ENCODE assay signal across 8 cellular contexts in genomic region chr20:56554869-56555268, GRCh38. TPM values are rescaled to one million over a fixed set of nuclear protein-coding genes. Genes with fewer than 3 reads are reported as not detected.
DNase-seq lines count a peak whose midpoint lies in the region; ATAC-seq and TF ChIP-seq lines count a peak whose summit lies in the region.

No MANE protein-coding gene starts in this region.

- TF ChIP-seq POLR2A in transverse colon (IDR thresholded peaks at IDR 0.05), result no peak

- H3K9me3 Mint-ChIP-seq in progenitor cell of endocrine pancreas (ENCODE audit: low read depth), result no peaks in the 10 kb centered on the region

- H3K4me1 ChIP-seq in hepatocyte (ENCODE audit: insufficient read depth) (no peaks in the 10 kb centered on the region), transverse colon (peaks cover 0 to 4% (median 2%) of the 10 kb centered on the region in 4 donors)

- no peak overlapping the region for H3K27ac Mint-ChIP-seq in progenitor cell of endocrine pancreas

- no peaks in the 10 kb centered on the region for H3K79me2 ChIP-seq in hepatocyte

- no peaks in the 10 kb centered on the region for H3K9me2 ChIP-seq in hepatocyte (replicated peaks; ENCODE audit: insufficient read depth)

- peaks cover 4% of the 10 kb centered on the region for H3K27me3 Mint-ChIP-seq in progenitor cell of endocrine pancreas

- no peaks in the 10 kb centered on the region for H3K27me3 ChIP-seq in hepatocyte
- no peaks in the 10 kb centered on the region for H3K27me3 ChIP-seq in transverse colon

- ATAC-seq in GM19452 (IDR thresholded peaks at IDR 0.05; ENCODE audit: unreplicated experiment), result peak; percentile 80
- ATAC-seq in HG03280 (IDR thresholded peaks at IDR 0.05; ENCODE audit: unreplicated experiment), result peak; percentile 89

- H3K4me1 Mint-ChIP-seq in progenitor cell of endocrine pancreas (ENCODE audit: low read depth), result no peaks in the 10 kb centered on the region

- no peak for TF ChIP-seq EP300 in transverse colon (IDR thresholded peaks at IDR 0.05; ENCODE audit: low read depth)

- no peaks in the 10 kb centered on the region for H3K36me3 ChIP-seq in hepatocyte (replicated peaks; ENCODE audit: insufficient read depth, low read depth)
- no peaks in the 10 kb centered on the region for H3K36me3 ChIP-seq in transverse colon

- no peaks in the 10 kb centered on the region for H3K36me3 Mint-ChIP-seq in progenitor cell of endocrine pancreas (ENCODE audit: insufficient read depth)

- TF ChIP-seq CTCF in hepatocyte (IDR thresholded peaks at IDR 0.05; ENCODE audit: poor library complexity), result no peak
- TF ChIP-seq CTCF in transverse colon (IDR thresholded peaks at IDR 0.05), result no peak
- no peak for TF ChIP-seq CTCF in progenitor cell of endocrine pancreas (IDR thresholded peaks at IDR 0.05; ENCODE audit: unreplicated experiment)

- 38% methylated on average over 4 of the region's 4 CpGs for WGBS in hepatocyte (ENCODE audit: low lambda C conversion rate, missing lambda C conversion rate)
- WGBS in transverse colon (ENCODE audit: low coverage in 1 of 2), 2 donors, result 0 to 13% methylated on average over 2 to 4 of the region's 4 CpGs

- no peaks in the 10 kb centered on the region for H4K20me1 ChIP-seq in hepatocyte (ENCODE audit: insufficient read depth, poor library complexity, severe bottlenecking)

- intact Hi-C loops in transverse colon (cut with DNase I; ENCODE audit: low total_unique reads), result loop anchor here (10.0 kb wide), 2 partner anchors 420 to 790 kb away; no protein-coding TSS in a partner anchor

- H2AFZ ChIP-seq in hepatocyte, result no peak overlapping the region

- in situ Hi-C loops in transverse colon (cut with MboI; ENCODE audit: low pct_ligation_motif_present in 1 of 4, low pct_unique_long_range_greater_than_20kb in 1 of 4, low sequenced_read_pairs in 3 of 4), result loop anchor here (10.0 to 25.0 kb wide), 4 partner anchors 410 to 782 kb away; partner anchors contain the start of gene SPO11 (in 2 of the 4)

- H3K9me3 ChIP-seq in hepatocyte (ENCODE audit: low read depth) (no peaks in the 10 kb centered on the region), transverse colon (no peaks in the 10 kb centered on the region)

- H3K4me3 Mint-ChIP-seq in progenitor cell of endocrine pancreas (ENCODE audit: low read depth), result no peak overlapping the region

- H3K27ac ChIP-seq in hepatocyte (no peak overlapping the region), transverse colon (peak overlapping the region in 2 of 4 donors; percentile 28 to 51)

- peak; percentile 92 for DNase-seq in Daoy (ENCODE audit: low read depth)
- peak; percentile 99 for DNase-seq in NCI-H345 treated with DMSO at 0.1 percent for 48 hours (lab: John Stamatoyannopoulos, UW; ENCODE audit: unreplicated experiment)
- peak; percentile 97 for DNase-seq in amniotic epithelial cell (ENCODE audit: low read depth)
- DNase-seq in hepatocyte (ENCODE audit: low spot score), result peak; percentile 75
- peak; percentile 29 for DNase-seq in transverse colon
- DNase-seq in progenitor cell of endocrine pancreas (ENCODE audit: low spot score, unreplicated experiment), result no peak

- H3K4me3 ChIP-seq in hepatocyte (no peak overlapping the region), transverse colon (no peak overlapping the region)

- no peak overlapping the region for H3K4me2 ChIP-seq in hepatocyte

RNA-seq across cellular contexts. Expression of gene FAM209B, which starts 21.8 kb away (rescaled TPM):
- total RNA-seq in Daoy (2014; rRNA removed; shearing (Covaris generic)), result not detected in 2 replicates
- total RNA-seq in hepatocyte (not detected in 2 replicates), transverse colon (1 to 10 TPM in 1 of 4 donors, not detected in 3; 1.9 TPM), progenitor cell of endocrine pancreas (not detected in 2 replicates)
- 0.26 TPM in 1 of 2 replicates, not detected in the other for polyA plus RNA-seq in hepatocyte

RNA-seq across cellular contexts. Expression of gene FAM209A, which starts 30.3 kb away (rescaled TPM):
- not detected in 2 replicates for total RNA-seq in Daoy (2014; rRNA removed; shearing (Covaris generic))
- total RNA-seq in hepatocyte, result 0.40 TPM in 1 of 2 replicates, not detected in the other
- polyA plus RNA-seq in hepatocyte, result 0.89 TPM in 1 of 2 replicates, not detected in the other
- not detected for total RNA-seq in transverse colon
- total RNA-seq in progenitor cell of endocrine pancreas, result 0.69 TPM in 1 of 2 replicates, not detected in the other
